In the genomic region with DNA sequence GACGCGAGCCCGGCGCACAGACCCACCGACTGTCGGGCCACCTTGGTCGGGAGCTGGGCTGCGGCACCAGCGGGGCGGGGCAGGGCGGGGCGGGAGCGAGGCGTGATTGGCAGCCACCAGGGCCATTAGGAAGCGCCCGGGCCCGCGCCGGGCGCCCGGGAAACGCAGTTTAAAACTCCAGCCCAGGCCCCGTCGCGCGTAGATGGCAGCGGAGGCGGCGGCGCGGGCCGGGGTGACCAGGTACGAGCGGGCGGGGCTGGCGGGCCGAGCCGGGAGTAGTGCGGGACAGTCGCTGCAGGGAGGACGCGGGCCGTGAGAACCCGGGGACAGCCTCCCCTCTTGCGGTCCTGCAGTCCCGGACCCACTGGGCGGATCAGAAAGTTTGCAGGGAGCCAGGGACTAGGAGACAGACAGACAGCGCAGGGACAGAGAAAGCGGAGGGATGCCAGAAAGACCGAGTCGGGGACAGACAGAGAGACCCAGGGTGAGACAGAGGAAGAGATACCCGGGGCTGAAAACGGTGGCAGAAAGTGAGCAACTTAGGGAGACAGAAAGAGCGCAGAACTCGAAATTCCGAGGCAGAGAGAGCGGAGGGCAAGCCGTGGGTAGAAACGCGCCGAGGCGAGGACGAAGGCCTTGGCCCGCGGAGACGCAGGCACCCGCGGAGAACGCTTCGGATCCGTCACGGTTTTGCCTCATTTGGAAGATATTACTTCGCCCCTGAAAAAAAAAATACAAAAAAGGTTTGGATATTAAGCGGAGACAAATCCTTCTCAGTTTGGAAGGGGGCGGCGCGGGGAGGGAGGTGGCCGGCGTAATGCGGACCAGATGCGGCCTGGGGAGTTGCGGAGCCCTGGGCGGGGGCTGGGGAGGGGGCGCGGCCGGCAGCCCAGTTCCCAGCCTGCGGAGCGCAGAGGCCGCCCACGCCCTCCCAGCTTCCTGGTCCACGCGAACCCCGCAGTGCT, we compare ENCODE assay signal across 8 cellular contexts. TPM values are rescaled to one million over a fixed set of nuclear protein-coding genes. Genes with fewer than 3 reads are reported as not detected.
DNase-seq lines count a peak whose midpoint lies in the region; ATAC-seq and TF ChIP-seq lines count a peak whose summit lies in the region.

A gene (plus strand): TSS at position 199 of the 965 bp plus-strand sequence. CDS start 17,175 bp downstream, outside the sequence.

- H3K27me3 Mint-ChIP-seq in brain, result peaks cover 98% of the 10 kb centered on the region

- H3K27me3 ChIP-seq in right atrium auricular region, result peaks cover 54 to 71% of the 10 kb centered on the region in 2 donors

- H3K36me3 Mint-ChIP-seq in brain, result no peaks in the 10 kb centered on the region

- peak within 1 kb of the TSS in 1 of 2 donors; percentile 42 for H3K4me3 ChIP-seq in right atrium auricular region

- peaks cover 51% of the 10 kb centered on the region for H3K4me1 Mint-ChIP-seq in brain

- peaks cover 0 to 3% (median 0%) of the 10 kb centered on the region in 5 experiments for H3K9me3 Mint-ChIP-seq in brain

- H3K27ac Mint-ChIP-seq in brain, result peak within 1 kb of the TSS in 2 of 5 experiments; percentile 87 to 88

- no peaks in the 10 kb centered on the region for H3K36me3 ChIP-seq in right atrium auricular region

- no peaks in the 10 kb centered on the region for H3K9me3 ChIP-seq in right atrium auricular region

- DNase-seq in Right ventricle myocardium superior, result no peak
- no peak for DNase-seq in right atrium auricular region (ENCODE audit: low spot score)
- DNase-seq in NCI-H774 (lab: John Stamatoyannopoulos, UW), result peak; percentile 44
- DNase-seq in left lobe of liver (ENCODE audit: low spot score), result peak; percentile 49
- DNase-seq in stimulated activated naive CD4-positive, alpha-beta T cell treated with Interleukin-2 at 50 U/mL for 16 hours (lab: John Stamatoyannopoulos, UW), result peak; percentile 27
- DNase-seq in ureter (ENCODE audit: low spot score), result no peak

- TF ChIP-seq CTCF in right atrium auricular region (IDR thresholded peaks at IDR 0.05) (no peak), brain (conservative IDR thresholded peaks at IDR 0.05) (no peak)

- H3K4me1 ChIP-seq in right atrium auricular region, result peaks cover 0 to 21% of the 10 kb centered on the region in 2 donors

- H3K27ac ChIP-seq in right atrium auricular region, result no peak within 1 kb of the TSS

- intact Hi-C loops in Right ventricle myocardium superior (cut with DNase I), result no loop called here

- H3K4me3 Mint-ChIP-seq in brain, result peak within 1 kb of the TSS; percentile 78 to 82 (median 81)

- peak; percentile 52 for ATAC-seq in Right ventricle myocardium superior (ENCODE audit: poor library complexity)
- peak; percentile 78 for ATAC-seq in left lobe of liver
- ATAC-seq in HG02763 (IDR thresholded peaks at IDR 0.05; ENCODE audit: unreplicated experiment), result no peak

RNA-seq across cellular contexts. Expression of the gene that starts here (rescaled TPM):
- not detected for total RNA-seq in Right ventricle myocardium superior
- total RNA-seq in right atrium auricular region, result not detected
- not detected for polyA plus RNA-seq in brain (ENCODE audit: insufficient read depth, low read depth, low replicate concordance)
- not detected for total RNA-seq in left lobe of liver
- not detected for total RNA-seq in ureter

Comparison
In these comparisons a context has a peak if more than half of its experiments do, and no peak if none do; other contexts are left out.
1. Peak in ATAC-seq in Right ventricle myocardium superior; RNA of the gene not detected or under 1 TPM.
2. Peak in DNase-seq and ATAC-seq in left lobe of liver; RNA of the gene not detected or under 1 TPM.
3. DNase-seq: peak in NCI-H774 (single experiment) and stimulated activated naive CD4-positive, alpha-beta T cell treated with Interleukin-2 at 50 U/mL for 16 hours (single experiment); none in Right ventricle myocardium superior (single experiment), right atrium auricular region (single experiment) and ureter (single experiment).